ENCODE assay signal across 19 cellular contexts in genomic region chr19:54297759-54298305, GRCh38. TPM values are rescaled to one million over a fixed set of nuclear protein-coding genes. Genes with fewer than 3 reads are reported as not detected.
DNase-seq lines count a peak whose midpoint lies in the region; ATAC-seq and TF ChIP-seq lines count a peak whose summit lies in the region.
"Had no signal": no experiment of that assay in that cellular context is flagged by ENCODE, and none has a peak within 500 bp of the region (broad histone marks: within the 10 kb centered on the region; RNA-seq: fewer than 3 reads in every experiment).

No MANE protein-coding gene starts in this region.

- no peaks in the 10 kb centered on the region for H3K79me2 ChIP-seq in mammary epithelial cell (ENCODE audit: insufficient read depth, low read length)

- H3K9ac ChIP-seq in mammary epithelial cell (ENCODE audit: insufficient read depth, low read length): no peak overlapping the region

- POLR2A ChIA-PET in MCF 10A (lab: Yijun Ruan, JAX): no interaction called here

- H3K4me1 Mint-ChIP-seq in MCF 10A (ENCODE audit: insufficient read depth, unreplicated experiment): no peaks in the 10 kb centered on the region
- H3K4me1 Mint-ChIP-seq in progenitor cell of endocrine pancreas (ENCODE audit: low read depth): no peaks in the 10 kb centered on the region

- H3K27me3 ChIP-seq in mammary epithelial cell (ENCODE audit: insufficient read depth, low read length) (no peaks in the 10 kb centered on the region), upper lobe of right lung (peaks cover 7% of the 10 kb centered on the region)

- no peak overlapping the region for H2AFZ ChIP-seq in mammary epithelial cell (ENCODE audit: low read depth, low read length)

- H3K4me3 Mint-ChIP-seq in MCF 10A (ENCODE audit: unreplicated experiment) (no peak overlapping the region), progenitor cell of endocrine pancreas (ENCODE audit: low read depth) (no peak overlapping the region)

- intact Hi-C loops in MCF 10A (cut with micrococcal nuclease): no loop called here
- intact Hi-C loops in mammary epithelial cell (cut with micrococcal nuclease): no loop called here
- intact Hi-C loops in upper lobe of right lung (cut with DNase I): no loop called here

- in situ Hi-C loops in mammary epithelial cell (cut with MboI; ENCODE audit: low sequenced_read_pairs in 2 of 2): loop anchor here in 1 of 2 donors (10.0 kb wide), 1 partner anchor 277 kb away; the partner anchor contains the start of gene LILRA2

- H3K27ac ChIP-seq in mammary epithelial cell (ENCODE audit: insufficient read depth, low read depth, low read length) (no peak overlapping the region), upper lobe of right lung (no peak overlapping the region)

- no peaks in the 10 kb centered on the region for H3K9me3 Mint-ChIP-seq in MCF 10A (ENCODE audit: unreplicated experiment)
- no peaks in the 10 kb centered on the region for H3K9me3 Mint-ChIP-seq in progenitor cell of endocrine pancreas (ENCODE audit: low read depth)
- H3K9me3 Mint-ChIP-seq: activated T-helper 2 cell treated with anti-CD3 and anti-CD28 coated beads, Interferon-gamma antibody, Interleukin-2, Interleukin-4, amounts not matched to agents 10 μg/mL and 5 μg/mL and 100 μg/mL, durations not matched to agents 14 hours and 24 hours and 36 hours had no signal

- 30% methylated on average over 6 of the region's 7 CpGs for WGBS in mammary epithelial cell (ENCODE audit: low coverage, missing lambda C conversion rate)

- H3K9me3 ChIP-seq in mammary epithelial cell (replicated peaks; ENCODE audit: insufficient read depth, low read length) (peaks cover 3% of the 10 kb centered on the region), upper lobe of right lung (no peaks in the 10 kb centered on the region)
- H3K9me3 ChIP-seq: BE2C had no signal

- TF ChIP-seq CTCF in MCF 10A (IDR thresholded peaks at IDR 0.05; ENCODE audit: unreplicated experiment) (no peak), mammary epithelial cell (conservative IDR thresholded peaks at IDR 0.05 in 1 of 2, IDR thresholded peaks at IDR 0.05 in 1 of 2; ENCODE audit: extremely low read depth in 1 of 2, insufficient read depth in 1 of 2, low read depth in 1 of 2, low read length in 2 of 2) (no peak), upper lobe of right lung (IDR thresholded peaks at IDR 0.05) (no peak), progenitor cell of endocrine pancreas (IDR thresholded peaks at IDR 0.05; ENCODE audit: unreplicated experiment) (no peak)

- no peaks in the 10 kb centered on the region for H4K20me1 ChIP-seq in mammary epithelial cell (ENCODE audit: insufficient read depth, low read length)

- dilution Hi-C loops in mammary epithelial cell (cut with HindIII; ENCODE audit: low sequenced_read_pairs): no loop called here

- DNase-seq in MCF 10A (ENCODE audit: unreplicated experiment) (peak; percentile 5), mammary epithelial cell (no peak), MV-4-11 (lab: John Stamatoyannopoulos, UW) (peak; percentile 55), cerebellar cortex (ENCODE audit: low spot score) (peak; percentile 3), upper lobe of right lung (no peak), progenitor cell of endocrine pancreas (ENCODE audit: low spot score, unreplicated experiment) (no peak)
- no peak for DNase-seq in effector CD8-positive, alpha-beta T cell (lab: John Stamatoyannopoulos, UW)
- DNase-seq: activated CD4-positive, alpha-beta T cell treated with anti-CD3 and anti-CD28 coated beads, Interleukin-2, amount 50 U/mL, for 4 hours; anterior cingulate cortex; BE2C; GF-D8; kidney; NCI-H187; retina; stimulated activated CD4-positive, alpha-beta T cell treated with anti-CD3 and anti-CD28 coated beads, Interleukin-4, amount 100 ng/mL, for 4 hours; stimulated activated naive CD4-positive, alpha-beta T cell treated with Interleukin-2 at 50 U/mL for 16 hours had no signal

- CTCF ChIA-PET in MCF 10A (lab: Yijun Ruan, JAX): interaction anchor here (0.6 to 0.8 kb wide), 2 partner anchors 93 to 758 kb away, joined by 3 read pairs; no protein-coding TSS in a partner anchor
- CTCF ChIA-PET in mammary epithelial cell (lab: Charles Lee; ENCODE audit: low non-redundant PET): no interaction called here

- H3K36me3 Mint-ChIP-seq in MCF 10A (ENCODE audit: insufficient read depth, unreplicated experiment) (no peaks in the 10 kb centered on the region), progenitor cell of endocrine pancreas (ENCODE audit: insufficient read depth) (no peaks in the 10 kb centered on the region)

- H3K4me3 ChIP-seq in mammary epithelial cell (replicated peaks in 1 of 3; ENCODE audit: insufficient read depth in 1 of 3, low read depth in 2 of 3, low read length in 3 of 3): no peak overlapping the region
- H3K4me3 ChIP-seq in upper lobe of right lung: no peak overlapping the region

- H3K27ac Mint-ChIP-seq in MCF 10A (ENCODE audit: low read depth, unreplicated experiment) (no peak overlapping the region), progenitor cell of endocrine pancreas (no peak overlapping the region)
- H3K27ac Mint-ChIP-seq: activated T-helper 2 cell treated with anti-CD3 and anti-CD28 coated beads, Interferon-gamma antibody, Interleukin-2, Interleukin-4, amounts not matched to agents 10 μg/mL and 5 μg/mL and 100 μg/mL, durations not matched to agents 14 hours and 24 hours and 36 hours had no signal

- BruUV-seq in MCF 10A (replicated peaks; lab: Mats Ljungman, UMichigan): no TSS peak
- no TSS peak for BruUV-seq in mammary epithelial cell (replicated peaks; lab: Mats Ljungman, UMichigan)

- H3K36me3 ChIP-seq in mammary epithelial cell (ENCODE audit: insufficient read depth, low read length) (no peaks in the 10 kb centered on the region), upper lobe of right lung (no peaks in the 10 kb centered on the region)
- H3K36me3 ChIP-seq: BE2C had no signal

- H3K27me3 Mint-ChIP-seq in MCF 10A (ENCODE audit: insufficient read depth, unreplicated experiment) (peaks cover 58% of the 10 kb centered on the region), progenitor cell of endocrine pancreas (peaks cover 47% of the 10 kb centered on the region)

- ATAC-seq in upper lobe of right lung (peak; percentile 39), HG03571 (IDR thresholded peaks at IDR 0.05; ENCODE audit: unreplicated experiment) (no peak)

- H3K4me1 ChIP-seq in mammary epithelial cell (ENCODE audit: insufficient read depth, low read length) (no peaks in the 10 kb centered on the region), upper lobe of right lung (no peaks in the 10 kb centered on the region)
- H3K4me1 ChIP-seq: BE2C had no signal

- no peak overlapping the region for H3K4me2 ChIP-seq in mammary epithelial cell (ENCODE audit: insufficient read depth, low read depth, low read length)

RNA-seq across cellular contexts. Expression of gene LILRA5, which starts 15.1 kb away (rescaled TPM):
- not detected in 2 replicates for total RNA-seq in MCF 10A (2022)
- not detected for total RNA-seq in mammary epithelial cell
- not detected for polyA plus RNA-seq in mammary epithelial cell
- polyA minus RNA-seq in mammary epithelial cell: not detected
- 13.5 TPM for total RNA-seq in upper lobe of right lung
- not detected in 2 replicates for total RNA-seq in progenitor cell of endocrine pancreas
- total RNA-seq: activated T-helper 2 cell treated with anti-CD3 and anti-CD28 coated beads, Interferon-gamma antibody, Interleukin-2, Interleukin-4, amounts not matched to agents 10 μg/mL and 5 μg/mL and 100 μg/mL, durations not matched to agents 14 hours and 24 hours and 36 hours had no signal

RNA-seq across cellular contexts. Expression of gene LILRB2, which starts 16.9 kb away (rescaled TPM):
- total RNA-seq in MCF 10A (2022) (not detected in 2 replicates), mammary epithelial cell (not detected), upper lobe of right lung (18.8 TPM), progenitor cell of endocrine pancreas (not detected in 2 replicates)
- polyA plus RNA-seq in mammary epithelial cell: not detected
- not detected for polyA minus RNA-seq in mammary epithelial cell
- total RNA-seq: activated T-helper 2 cell treated with anti-CD3 and anti-CD28 coated beads, Interferon-gamma antibody, Interleukin-2, Interleukin-4, amounts not matched to agents 10 μg/mL and 5 μg/mL and 100 μg/mL, durations not matched to agents 14 hours and 24 hours and 36 hours; frontal cortex had no signal

RNA-seq across cellular contexts. Expression of gene LILRB5, which starts 40.8 kb away (rescaled TPM):
- total RNA-seq in MCF 10A (2022) (not detected in 2 replicates), mammary epithelial cell (not detected), upper lobe of right lung (9.1 TPM), progenitor cell of endocrine pancreas (not detected in 2 replicates)
- polyA plus RNA-seq in mammary epithelial cell: not detected
- not detected for polyA minus RNA-seq in mammary epithelial cell

RNA-seq across cellular contexts. Expression of gene LILRA4, which starts 41.1 kb away (rescaled TPM):
- total RNA-seq in MCF 10A (2022) (not detected in 2 replicates), mammary epithelial cell (not detected), upper lobe of right lung (4.8 TPM), progenitor cell of endocrine pancreas (not detected in 2 replicates)
- not detected for polyA plus RNA-seq in mammary epithelial cell
- not detected for polyA minus RNA-seq in mammary epithelial cell
- total RNA-seq: activated T-helper 2 cell treated with anti-CD3 and anti-CD28 coated beads, Interferon-gamma antibody, Interleukin-2, Interleukin-4, amounts not matched to agents 10 μg/mL and 5 μg/mL and 100 μg/mL, durations not matched to agents 14 hours and 24 hours and 36 hours had no signal

RNA-seq across cellular contexts. Expression of gene LILRA6, which starts 55.2 kb away (rescaled TPM):
- total RNA-seq in MCF 10A (2022): not detected in 2 replicates
- total RNA-seq in mammary epithelial cell: not detected
- polyA plus RNA-seq in mammary epithelial cell: not detected
- polyA minus RNA-seq in mammary epithelial cell: not detected
- total RNA-seq in upper lobe of right lung: 21.4 TPM
- not detected in 2 replicates for total RNA-seq in progenitor cell of endocrine pancreas
- total RNA-seq: activated T-helper 2 cell treated with anti-CD3 and anti-CD28 coated beads, Interferon-gamma antibody, Interleukin-2, Interleukin-4, amounts not matched to agents 10 μg/mL and 5 μg/mL and 100 μg/mL, durations not matched to agents 14 hours and 24 hours and 36 hours had no signal

Comparison
In these comparisons a context has a peak if more than half of its experiments do, and no peak if none do; other contexts are left out.
1. DNase-seq: peak in MCF 10A (single experiment), MV-4-11 (single experiment) and cerebellar cortex (single experiment); none in mammary epithelial cell (single experiment), upper lobe of right lung (single experiment), effector CD8-positive, alpha-beta T cell (single experiment) and progenitor cell of endocrine pancreas (single experiment).
2. RNA of gene LILRA5, which starts 15.1 kb away (total RNA-seq): 13.5 TPM in upper lobe of right lung (single experiment); not detected in MCF 10A, not detected in mammary epithelial cell and not detected in progenitor cell of endocrine pancreas; every median in the first group is over 10 times any median in the second.
3. RNA of gene LILRB2, which starts 16.9 kb away (total RNA-seq): 18.8 TPM in upper lobe of right lung (single experiment); not detected in MCF 10A, not detected in mammary epithelial cell and not detected in progenitor cell of endocrine pancreas; every median in the first group is over 10 times any median in the second.
4. RNA of gene LILRB5, which starts 40.8 kb away (total RNA-seq): 9.1 TPM in upper lobe of right lung (single experiment); not detected in MCF 10A, not detected in mammary epithelial cell and not detected in progenitor cell of endocrine pancreas; every median in the first group is over 10 times any median in the second.